Comparison of ENCODE assay signal across 8 cellular contexts in genomic region chr3:147409143-147410121, GRCh38. TPM values are rescaled to one million over a fixed set of nuclear protein-coding genes. Genes with fewer than 3 reads are reported as not detected.
DNase-seq lines count a peak whose midpoint lies in the region; ATAC-seq lines count a peak whose summit lies in the region.
"Had no signal": no experiment of that assay in that cellular context is flagged by ENCODE, and none has a peak within 500 bp of the region (broad histone marks: within the 10 kb centered on the region; RNA-seq: fewer than 3 reads in every experiment).

Gene ZIC1, plus strand, starts transcription at chr3:147409365. Its CDS starts 748 bp downstream, at chr3:147410113.

- no peak within 1 kb of the TSS for H3K27ac ChIP-seq in iPS-20b (ENCODE audit: low read length)

- POLR2A ChIA-PET in activated CD4-positive, alpha-beta memory T cell treated with anti-CD3 and anti-CD28 coated beads for 36 hours (lab: Charles Lee) = no interaction called here

- H3K27me3 ChIP-seq in H7 (ENCODE audit: control insufficient read depth, insufficient read depth, low read length) (peaks cover 95% of the 10 kb centered on the region), iPS-20b (ENCODE audit: insufficient read depth, low read length) (peaks cover 100% of the 10 kb centered on the region)

- peaks cover 80% of the 10 kb centered on the region for H3K27me3 Mint-ChIP-seq in activated CD4-positive, alpha-beta memory T cell treated with anti-CD3 and anti-CD28 coated beads for 36 hours

- H3K9ac ChIP-seq in iPS-20b (ENCODE audit: low read depth, low read length) = peak within 1 kb of the TSS; percentile 46; the same call in 1 of the 2 replicates

- ATAC-seq in GM21360 (IDR thresholded peaks at IDR 0.05; ENCODE audit: unreplicated experiment) (no peak), HG03521 (IDR thresholded peaks at IDR 0.05; ENCODE audit: unreplicated experiment) (no peak)

- H3K9me3 ChIP-seq in iPS-20b (ENCODE audit: insufficient read depth, low read depth, low read length) = no peaks in the 10 kb centered on the region; the same call in 1 of the 2 replicates

- peaks cover 25% of the 10 kb centered on the region for H3K4me1 Mint-ChIP-seq in activated CD4-positive, alpha-beta memory T cell treated with anti-CD3 and anti-CD28 coated beads for 36 hours (ENCODE audit: low read depth)

- H3K4me3 ChIP-seq in H7 (ENCODE audit: insufficient read depth, low read depth, low read length) (peak within 1 kb of the TSS; percentile 40), iPS-20b (ENCODE audit: low read length) (peak within 1 kb of the TSS; percentile 64)

- H3K4me1 ChIP-seq in iPS-20b (ENCODE audit: insufficient read depth, low read length) = peaks cover 27% of the 10 kb centered on the region; the same call in 1 of the 2 replicates

- no peaks in the 10 kb centered on the region for H3K36me3 ChIP-seq in H7 (replicated peaks; ENCODE audit: control insufficient read depth, insufficient read depth, low read length)
- H3K36me3 ChIP-seq in iPS-20b (ENCODE audit: insufficient read depth, low read depth, low read length) = no peaks in the 10 kb centered on the region

- peak within 1 kb of the TSS; percentile 16 for H3K27ac Mint-ChIP-seq in activated CD4-positive, alpha-beta memory T cell treated with anti-CD3 and anti-CD28 coated beads for 36 hours

- intact Hi-C loops in activated CD4-positive, alpha-beta memory T cell treated with anti-CD3 and anti-CD28 coated beads for 36 hours (cut with micrococcal nuclease) = loop anchor here (2.0 to 5.0 kb wide), 3 partner anchors 21 to 52 kb away; no protein-coding TSS in a partner anchor

- DNase-seq in H7 = peak; percentile 96
- DNase-seq in activated CD4-positive, alpha-beta memory T cell treated with anti-CD3 and anti-CD28 coated beads for 36 hours = no peak
- peak; percentile 94 for DNase-seq in smooth muscle cell of the brain vasculature (ENCODE audit: low read depth, low spot score)
- no peak for DNase-seq in RPMI8226
- DNase-seq: stimulated activated CD4-positive, alpha-beta T cell treated with anti-CD3 and anti-CD28 coated beads, Interleukin-4, amount 100 ng/mL, for 4 hours had no signal

- H3K36me3 Mint-ChIP-seq in activated CD4-positive, alpha-beta memory T cell treated with anti-CD3 and anti-CD28 coated beads for 36 hours = peaks cover 30% of the 10 kb centered on the region

- peaks cover 11% of the 10 kb centered on the region for H3K9me3 Mint-ChIP-seq in activated CD4-positive, alpha-beta memory T cell treated with anti-CD3 and anti-CD28 coated beads for 36 hours

- H3K4me3 Mint-ChIP-seq in activated CD4-positive, alpha-beta memory T cell treated with anti-CD3 and anti-CD28 coated beads for 36 hours = no peak within 1 kb of the TSS

- CTCF ChIA-PET in activated CD4-positive, alpha-beta memory T cell treated with anti-CD3 and anti-CD28 coated beads for 36 hours (lab: Charles Lee) = no interaction called here

RNA-seq across cellular contexts. Expression of gene ZIC1, which starts in this region (rescaled TPM):
- total RNA-seq in H7 (2014; rRNA removed; shearing (Covaris generic)) = 2.0 and 3.5 TPM in 2 replicates
- total RNA-seq in activated CD4-positive, alpha-beta memory T cell treated with anti-CD3 and anti-CD28 coated beads for 36 hours = not detected

Comparison
In these comparisons a context has a peak if more than half of its experiments do, and no peak if none do; other contexts are left out.
1. DNase-seq: peak in H7 (single experiment) and smooth muscle cell of the brain vasculature (single experiment); none in activated CD4-positive, alpha-beta memory T cell treated with anti-CD3 and anti-CD28 coated beads for 36 hours (single experiment) and RPMI8226 (single experiment).